ENCODE assay signal across 8 cellular contexts in genomic region chr7:112202819-112203218, GRCh38. TPM values are rescaled to one million over a fixed set of nuclear protein-coding genes. Genes with fewer than 3 reads are reported as not detected.
DNase-seq lines count a peak whose midpoint lies in the region; TF ChIP-seq lines count a peak whose summit lies in the region.

No MANE protein-coding gene starts in this region.

- no peak overlapping the region for H2AK5ac ChIP-seq in neuronal stem cell (ENCODE audit: low read depth, low read length)

- H3K18ac ChIP-seq in neuronal stem cell (ENCODE audit: low read length) = no peak overlapping the region

- no peak overlapping the region for H3K9ac ChIP-seq in neuronal stem cell (ENCODE audit: low read depth, low read length, poor library complexity)

- intact Hi-C loops in esophagus squamous epithelium (cut with DNase I) = loop anchor here (10.0 kb wide), 1 partner anchor 252 kb away; the partner anchor contains the start of gene IFRD1

- peak; percentile 41 for DNase-seq in Ammon's horn (ENCODE audit: low spot score)
- peak; percentile 22 for DNase-seq in KBM-7
- DNase-seq in T follicular helper cell (ENCODE audit: low read depth) = peak; percentile 16
- DNase-seq in left kidney (ENCODE audit: low read depth, low spot score) = peak; percentile 21
- no peak for DNase-seq in inferior parietal cortex (ENCODE audit: extremely low spot score)
- DNase-seq in esophagus squamous epithelium (lab: John Stamatoyannopoulos, UW) = no peak
- DNase-seq in neuronal stem cell (ENCODE audit: low spot score) = no peak
- no peak for DNase-seq in NCI-H1694 (lab: John Stamatoyannopoulos, UW)

- H3K23ac ChIP-seq in neuronal stem cell (ENCODE audit: low read depth, low read length, poor library complexity) = no peak overlapping the region

- no peak overlapping the region for H3K4ac ChIP-seq in neuronal stem cell (ENCODE audit: low read length)

- no peak overlapping the region for H4K91ac ChIP-seq in neuronal stem cell (ENCODE audit: low read depth, low read length, poor library complexity)

- H2BK15ac ChIP-seq in neuronal stem cell (ENCODE audit: low read length) = no peak overlapping the region

- H3K4me2 ChIP-seq in neuronal stem cell (ENCODE audit: insufficient read depth, low read length, poor library complexity, severe bottlenecking) = no peak overlapping the region

- TF ChIP-seq POLR2A in esophagus squamous epithelium (IDR thresholded peaks at IDR 0.05) = no peak

- H3K14ac ChIP-seq in neuronal stem cell (ENCODE audit: low read length) = no peak overlapping the region

- no peak overlapping the region for H2BK5ac ChIP-seq in neuronal stem cell (ENCODE audit: low read length)

- H3K4me1 ChIP-seq in esophagus squamous epithelium = peaks cover 6 to 60% (median 13%) of the 10 kb centered on the region in 3 donors
- H3K4me1 ChIP-seq in neuronal stem cell (ENCODE audit: control insufficient read depth in 2 of 2, insufficient read depth in 1 of 2, low read depth in 1 of 2, low read length in 2 of 2) = peaks cover 0 to 3% of the 10 kb centered on the region in 2 donors

- H3K27ac ChIP-seq in esophagus squamous epithelium (no peak overlapping the region), neuronal stem cell (replicated peaks; ENCODE audit: low read length) (no peak overlapping the region)

- no peak overlapping the region for H2BK120ac ChIP-seq in neuronal stem cell (ENCODE audit: low read depth, low read length)

- H4K8ac ChIP-seq in neuronal stem cell (ENCODE audit: low read depth, low read length) = no peak overlapping the region

- no peak overlapping the region for H2BK12ac ChIP-seq in neuronal stem cell (ENCODE audit: low read length)

- H3K36me3 ChIP-seq in esophagus squamous epithelium (no peaks in the 10 kb centered on the region), neuronal stem cell (replicated peaks in 1 of 2; ENCODE audit: control insufficient read depth in 2 of 2, insufficient read depth in 2 of 2, low read length in 2 of 2) (no peaks in the 10 kb centered on the region)

- WGBS in esophagus squamous epithelium, 2 donors = 25 to 39% methylated on average over 2 of the region's 2 CpGs
- WGBS in neuronal stem cell (ENCODE audit: extremely low coverage in 2 of 2, insufficient read length in 2 of 2, insufficient replicate concordance in 1 of 2), 2 donors = no CpG with 5 or more reads among the region's 2 CpGs

- TF ChIP-seq CTCF in esophagus squamous epithelium (IDR thresholded peaks at IDR 0.05) = no peak

- H3K27me3 ChIP-seq in esophagus squamous epithelium = no peaks in the 10 kb centered on the region
- H3K27me3 ChIP-seq in neuronal stem cell (ENCODE audit: control insufficient read depth in 3 of 3, insufficient read depth in 3 of 3, low read depth in 1 of 3, low read length in 3 of 3) = no peaks in the 10 kb centered on the region

- in situ Hi-C loops in KBM-7 (cut with MboI; ENCODE audit: low pct_unique_long_range_greater_than_20kb, low sequenced_read_pairs) = no loop called here

- H2AFZ ChIP-seq in neuronal stem cell (ENCODE audit: low read length) = no peak overlapping the region

- no peaks in the 10 kb centered on the region for H3K9me3 ChIP-seq in esophagus squamous epithelium
- no peaks in the 10 kb centered on the region for H3K9me3 ChIP-seq in neuronal stem cell (replicated peaks in 1 of 2; ENCODE audit: control insufficient read depth in 2 of 2, insufficient read depth in 1 of 2, low read depth in 1 of 2, low read length in 2 of 2)

- peaks cover 5% of the 10 kb centered on the region for H3K79me1 ChIP-seq in neuronal stem cell (ENCODE audit: low read depth, low read length)

- H3K4me3 ChIP-seq in esophagus squamous epithelium (no peak overlapping the region), neuronal stem cell (ENCODE audit: low read length in 2 of 2) (no peak overlapping the region)

RNA-seq across cellular contexts. Expression of gene DOCK4, which starts 3.4 kb away (rescaled TPM):
- total RNA-seq in esophagus squamous epithelium = 10 to 100 TPM in 3 of 4 donors, 1 to 10 TPM in 1; 9.9 to 30.9 (median 13.7) TPM
- polyA plus RNA-seq in neuronal stem cell (2013, experiment 1 of 2) = 4.6 TPM
- 4.5 TPM for polyA plus RNA-seq in neuronal stem cell (2013, experiment 2 of 2)

RNA-seq across cellular contexts. Expression of gene ZNF277, which starts 3.7 kb away (rescaled TPM):
- total RNA-seq in esophagus squamous epithelium = 10 to 100 TPM in 3 of 4 donors, 1 to 10 TPM in 1; 7.3 to 32.0 (median 19.6) TPM
- 26.6 TPM for polyA plus RNA-seq in neuronal stem cell (2013, experiment 1 of 2)
- polyA plus RNA-seq in neuronal stem cell (2013, experiment 2 of 2) = 30.4 TPM

Comparison
In these comparisons a context has a peak if more than half of its experiments do, and no peak if none do; other contexts are left out.
1. DNase-seq: peak in Ammon's horn (single experiment), KBM-7 (single experiment), T follicular helper cell (single experiment) and left kidney (single experiment); none in inferior parietal cortex (single experiment), esophagus squamous epithelium (single experiment), neuronal stem cell (single experiment) and NCI-H1694 (single experiment).